Comparison of ENCODE assay signal across 8 cellular contexts in genomic region chr16:67393111-67393789, GRCh38. TPM values are rescaled to one million over a fixed set of nuclear protein-coding genes. Genes with fewer than 3 reads are reported as not detected.
A peak's percentile ranks its signal among the peaks of the same experiment; 100 is the strongest.
DNase-seq lines count a peak whose midpoint lies in the region; ATAC-seq and TF ChIP-seq lines count a peak whose summit lies in the region.

TSS of gene TPPP3 (minus strand) at chr16:67393498. CDS start at chr16:67391111, 2,387 bp downstream.

- peak; percentile 84 for ATAC-seq in sciatic nerve
- ATAC-seq in GM18870 (IDR thresholded peaks at IDR 0.05; ENCODE audit: unreplicated experiment): no peak

- intact Hi-C loops in sciatic nerve (cut with DNase I): no loop called here

- peak; percentile 72 for TF ChIP-seq CTCF in AG04449 (IDR thresholded peaks at IDR 0.05; ENCODE audit: insufficient read depth, low read length, missing control alignments)
- TF ChIP-seq CTCF in chondrocyte (IDR thresholded peaks at IDR 0.05): peak; percentile 82

- no peaks in the 10 kb centered on the region for H3K36me3 ChIP-seq in H7 (replicated peaks; ENCODE audit: control insufficient read depth, insufficient read depth, low read length)

- H3K36me3 Mint-ChIP-seq in chondrocyte (ENCODE audit: low read depth): peaks cover 1% of the 10 kb centered on the region

- POLR2A ChIA-PET in AG04449 (lab: Yijun Ruan, JAX): no interaction called here

- peaks cover 2% of the 10 kb centered on the region for H3K27me3 Mint-ChIP-seq in chondrocyte (ENCODE audit: low read depth)

- H3K4me1 Mint-ChIP-seq in chondrocyte (ENCODE audit: low read depth): peaks cover 18% of the 10 kb centered on the region

- H3K4me3 ChIP-seq in AG04449 (ENCODE audit: low read depth, low read length) (peak within 1 kb of the TSS; percentile 42), H7 (ENCODE audit: insufficient read depth, low read depth, low read length) (peak within 1 kb of the TSS; percentile 31)

- H3K27ac Mint-ChIP-seq in chondrocyte (ENCODE audit: unreplicated experiment): no peak within 1 kb of the TSS

- no peaks in the 10 kb centered on the region for H3K9me3 Mint-ChIP-seq in chondrocyte (ENCODE audit: low read depth)

- CTCF ChIA-PET in AG04449 (lab: Yijun Ruan, JAX): interaction anchor here (0.6 to 1.8 kb wide), 22 partner anchors 8 to 415 kb away, joined by 3 to 11 read pairs (median 3); partner anchors contain the start of gene ZDHHC1

- peaks cover 41% of the 10 kb centered on the region for H3K27me3 ChIP-seq in H7 (ENCODE audit: control insufficient read depth, insufficient read depth, low read length)

- peak within 1 kb of the TSS; percentile 54 for H3K4me3 Mint-ChIP-seq in chondrocyte (ENCODE audit: unreplicated experiment)

- DNase-seq in AG04449 (ENCODE audit: low read depth, low spot score): no peak
- peak; percentile 96 for DNase-seq in H7
- DNase-seq in SK-N-DZ (ENCODE audit: low spot score): peak; percentile 91
- peak; percentile 96 for DNase-seq in chondrocyte (ENCODE audit: low spot score)
- peak; percentile 82 for DNase-seq in inferior parietal cortex (ENCODE audit: extremely low spot score)
- DNase-seq in sciatic nerve (ENCODE audit: low spot score): peak; percentile 93
- no peak for DNase-seq in GM19238 (ENCODE audit: insufficient read length, low spot score)

RNA-seq across cellular contexts. Expression of gene TPPP3, which starts in this region (rescaled TPM):
- total RNA-seq in H7 (2014; rRNA removed; shearing (Covaris generic)): 0.44 and 0.80 TPM in 2 replicates
- 4.2 and 5.8 TPM in 2 replicates for polyA plus RNA-seq in SK-N-DZ (2014; cell fraction: cytosol; rRNA removed)
- polyA plus RNA-seq in SK-N-DZ (2014; cell fraction: nucleus; rRNA removed): 5.0 and 8.0 TPM in 2 replicates
- 2.7 to 3.6 TPM (median 3.3 TPM) in 3 replicates for total RNA-seq in chondrocyte
- total RNA-seq in sciatic nerve: 12.5 TPM

Comparison
In these comparisons a context has a peak if more than half of its experiments do, and no peak if none do; other contexts are left out.
1. Peak in DNase-seq and H3K4me3 ChIP-seq in H7; RNA of the gene not detected or under 1 TPM.
2. DNase-seq: peak in SK-N-DZ (single experiment), chondrocyte (single experiment), inferior parietal cortex (single experiment) and sciatic nerve (single experiment); none in AG04449 (single experiment) and GM19238 (single experiment).